In genomic region chr5:142508630-142509425, GRCh38 we compare ENCODE assay signal across 14 cellular contexts.
DNase-seq lines count a peak whose midpoint lies in the region; ATAC-seq, FAIRE-seq and TF ChIP-seq lines count a peak whose summit lies in the region.
"Had no signal": no experiment of that assay in that cellular context is flagged by ENCODE, and none has a peak within 500 bp of the region (broad histone marks: within the 10 kb centered on the region; RNA-seq: fewer than 3 reads in every experiment).

No MANE protein-coding gene starts in this region.

- WGBS in A549 (ENCODE audit: missing lambda C conversion rate): 88% methylated on average over 3 of the region's 3 CpGs
- 51% methylated on average over 3 of the region's 3 CpGs for WGBS in hepatocyte (ENCODE audit: low lambda C conversion rate, missing lambda C conversion rate)

- no peak for TF ChIP-seq CTCF in A549 (IDR thresholded peaks at IDR 0.05)
- TF ChIP-seq CTCF in hepatocyte (IDR thresholded peaks at IDR 0.05; ENCODE audit: poor library complexity): no peak

- TF ChIP-seq EP300 in A549 (IDR thresholded peaks at IDR 0.05): no peak

- H3K4me2 ChIP-seq in A549: peak overlapping the region; percentile 61; the same call in 2 of the 3 replicates
- H3K4me2 ChIP-seq in hepatocyte: peak overlapping the region; percentile 65

- H3K9me2 ChIP-seq in hepatocyte (replicated peaks; ENCODE audit: insufficient read depth): no peaks in the 10 kb centered on the region

- CTCF ChIA-PET in A549 (lab: Yijun Ruan, JAX): interaction anchor here (1.3 to 3.8 kb wide), 2 partner anchors 9 to 40 kb away, joined by 4 to 14 read pairs; no protein-coding TSS in a partner anchor

- H4K20me1 ChIP-seq in hepatocyte (ENCODE audit: insufficient read depth, poor library complexity, severe bottlenecking): no peaks in the 10 kb centered on the region

- no peak for ATAC-seq in A549

- no peak overlapping the region for H2AFZ ChIP-seq in hepatocyte

- H3K9me3 ChIP-seq in A549 (no peaks in the 10 kb centered on the region), hepatocyte (ENCODE audit: low read depth) (no peaks in the 10 kb centered on the region)
- H3K9me3 ChIP-seq: adrenal gland, MG63, SJSA1 had no signal

- no peak for FAIRE-seq in A549 (lab: Jason Lieb, UNC)

- H3K4me1 ChIP-seq in A549 (peaks cover 40% of the 10 kb centered on the region), hepatocyte (ENCODE audit: insufficient read depth) (peaks cover 33% of the 10 kb centered on the region)

- DNase-seq in A549 (ENCODE audit: low read depth in 1 of 2, low spot score in 1 of 2): no peak
- peak; percentile 61 for DNase-seq in DMS 273 treated with DMSO at 0.1 percent for 48 hours (lab: John Stamatoyannopoulos, UW)
- DNase-seq in NCI-H82 treated with DMSO at 0.1 percent for 48 hours (lab: John Stamatoyannopoulos, UW; ENCODE audit: unreplicated experiment): peak; percentile 88
- no peak for DNase-seq in hepatocyte (ENCODE audit: low spot score)
- no peak for DNase-seq in NCI-H2081 (lab: John Stamatoyannopoulos, UW)
- no peak for DNase-seq in mucosa of gallbladder (ENCODE audit: low spot score)
- DNase-seq in hypothalamus (lab: John Stamatoyannopoulos, UW): no peak
- no peak for DNase-seq in NCI-H1417 treated with DMSO at 0.1 percent for 48 hours (lab: John Stamatoyannopoulos, UW)
- DNase-seq: adrenal gland; kidney glomerular epithelial cell; MG63; NCI-H526; stimulated activated CD4-positive, alpha-beta T cell treated with anti-CD3 and anti-CD28 coated beads, Interleukin-2, amount 100 ng/mL, for 24 hours had no signal

- 0 out of 6 replicates have a peak overlapping the region, but pooled peaks have one; percentile 6 to 15 for H3K27ac ChIP-seq in A549
- peak overlapping the region; percentile 77 for H3K27ac ChIP-seq in hepatocyte
- H3K27ac ChIP-seq: SJSA1 had no signal

- POLR2A ChIA-PET in A549 (lab: Yijun Ruan, JAX): no interaction called here

- no peak for TF ChIP-seq POLR2A in A549 (IDR thresholded peaks at IDR 0.05; ENCODE audit: low read length)

- H3K36me3 ChIP-seq in hepatocyte (replicated peaks; ENCODE audit: insufficient read depth, low read depth): no peaks in the 10 kb centered on the region
- H3K36me3 ChIP-seq: adrenal gland, MG63, SJSA1 had no signal

- H3K4me3 ChIP-seq in A549: no peak overlapping the region
- no peak overlapping the region for H3K4me3 ChIP-seq in hepatocyte
- H3K4me3 ChIP-seq: adrenal gland, MG63, SJSA1 had no signal

- TF ChIP-seq RAD21 in A549 (conservative IDR thresholded peaks at IDR 0.05 in 1 of 2, IDR thresholded peaks at IDR 0.05 in 1 of 2): no peak

- H3K79me2 ChIP-seq in hepatocyte: no peaks in the 10 kb centered on the region

- H3K27me3 ChIP-seq in hepatocyte: no peaks in the 10 kb centered on the region
- H3K27me3 ChIP-seq: adrenal gland, MG63, SJSA1 had no signal

TF ChIP-seq in A549, 52 proteins besides CTCF, POLR2A, EP300 and RAD21:
- TF ChIP-seq HOXB13 (CRISPR knock-in tag; IDR thresholded peaks at IDR 0.05; ENCODE audit: low read depth): no peak
- TF ChIP-seq, protein P1, sequence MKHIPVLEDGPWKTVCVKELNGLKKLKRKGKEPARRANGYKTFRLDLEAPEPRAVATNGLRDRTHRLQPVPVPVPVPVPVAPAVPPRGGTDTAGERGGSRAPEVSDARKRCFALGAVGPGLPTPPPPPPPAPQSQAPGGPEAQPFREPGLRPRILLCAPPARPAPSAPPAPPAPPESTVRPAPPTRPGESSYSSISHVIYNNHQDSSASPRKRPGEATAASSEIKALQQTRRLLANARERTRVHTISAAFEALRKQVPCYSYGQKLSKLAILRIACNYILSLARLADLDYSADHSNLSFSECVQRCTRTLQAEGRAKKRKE (CRISPR knock-in tag; IDR thresholded peaks at IDR 0.05; ENCODE audit: low read depth): no peak

Comparison
In these comparisons a context has a peak if more than half of its experiments do, and no peak if none do; other contexts are left out.
1. DNase-seq: peak in DMS 273 treated with DMSO at 0.1 percent for 48 hours (single experiment) and NCI-H82 treated with DMSO at 0.1 percent for 48 hours (single experiment); none in A549 (0 of 2), hepatocyte (single experiment), NCI-H2081 (0 of 2), mucosa of gallbladder (single experiment), hypothalamus (0 of 51) and NCI-H1417 treated with DMSO at 0.1 percent for 48 hours (single experiment).